Comparison of ENCODE assay signal across 15 cellular contexts in genomic region chr17:57597101-57597500, GRCh38.
DNase-seq lines count a peak whose midpoint lies in the region; ATAC-seq and TF ChIP-seq lines count a peak whose summit lies in the region.
"Had no signal": no experiment of that assay in that cellular context is flagged by ENCODE, and none has a peak within 500 bp of the region (broad histone marks: within the 10 kb centered on the region; RNA-seq: fewer than 3 reads in every experiment).

No MANE protein-coding gene starts in this region.

- H3K9me3 ChIP-seq in mammary epithelial cell (replicated peaks; ENCODE audit: insufficient read depth, low read length) (no peaks in the 10 kb centered on the region), DND-41 (ENCODE audit: insufficient read depth, low read length, severe bottlenecking) (peaks cover 4% of the 10 kb centered on the region), ascending aorta (no peaks in the 10 kb centered on the region), neural progenitor cell (ENCODE audit: low read depth) (no peaks in the 10 kb centered on the region)

- H3K4me2 ChIP-seq in mammary epithelial cell (ENCODE audit: insufficient read depth, low read depth, low read length) (no peak overlapping the region), DND-41 (ENCODE audit: insufficient read depth, low read length) (no peak overlapping the region), neural progenitor cell (no peak overlapping the region)

- CTCF ChIA-PET in MCF 10A (lab: Yijun Ruan, JAX), result interaction anchor here (0.6 to 4.1 kb wide), 30 partner anchors 9 to 1600 kb away, joined by 3 to 26 read pairs (median 4); no protein-coding TSS in a partner anchor
- CTCF ChIA-PET in mammary epithelial cell (lab: Charles Lee; ENCODE audit: low non-redundant PET), result interaction anchor here (0.6 to 1.2 kb wide), 2 partner anchors 75 to 191 kb away, joined by 6 to 10 read pairs; no protein-coding TSS in a partner anchor

- H3K9me3 Mint-ChIP-seq in MCF 10A (ENCODE audit: unreplicated experiment), result no peaks in the 10 kb centered on the region
- peaks cover 18% of the 10 kb centered on the region for H3K9me3 Mint-ChIP-seq in neural progenitor cell
- H3K9me3 Mint-ChIP-seq: type B pancreatic cell had no signal

- H3K27ac Mint-ChIP-seq in MCF 10A (ENCODE audit: low read depth, unreplicated experiment) (peak overlapping the region; percentile 21), neural progenitor cell (peak overlapping the region; percentile 85)

- no peak overlapping the region for H3K4me3 Mint-ChIP-seq in MCF 10A (ENCODE audit: unreplicated experiment)
- no peak overlapping the region for H3K4me3 Mint-ChIP-seq in neural progenitor cell
- H3K4me3 Mint-ChIP-seq: activated CD4-positive, alpha-beta T cell treated with anti-CD3 and anti-CD28 coated beads for 36 hours had no signal

- no peak overlapping the region for H3K27ac ChIP-seq in mammary epithelial cell (ENCODE audit: insufficient read depth, low read depth, low read length)
- peak overlapping the region; percentile 98 for H3K27ac ChIP-seq in DND-41 (ENCODE audit: low read length)
- peak overlapping the region; percentile 40 to 57 for H3K27ac ChIP-seq in ascending aorta
- H3K27ac ChIP-seq in neural progenitor cell, result peak overlapping the region; percentile 72
- H3K27ac ChIP-seq: esophagus muscularis mucosa had no signal

- H2AFZ ChIP-seq in mammary epithelial cell (ENCODE audit: low read depth, low read length) (no peak overlapping the region), DND-41 (ENCODE audit: low read depth, low read length) (no peak overlapping the region), neural progenitor cell (replicated peaks) (no peak overlapping the region)

- dilution Hi-C loops in mammary epithelial cell (cut with HindIII; ENCODE audit: low sequenced_read_pairs), result loop anchor here (5.0 kb wide), 2 partner anchors 35 to 75 kb away; no protein-coding TSS in a partner anchor

- no peaks in the 10 kb centered on the region for H3K36me3 ChIP-seq in mammary epithelial cell (ENCODE audit: insufficient read depth, low read length)
- peaks cover 73% of the 10 kb centered on the region for H3K36me3 ChIP-seq in DND-41 (ENCODE audit: insufficient read depth, low read length)
- no peaks in the 10 kb centered on the region for H3K36me3 ChIP-seq in ascending aorta
- H3K36me3 ChIP-seq in neural progenitor cell, result no peaks in the 10 kb centered on the region

- H4K20me1 ChIP-seq in mammary epithelial cell (ENCODE audit: insufficient read depth, low read length), result no peaks in the 10 kb centered on the region
- H4K20me1 ChIP-seq in DND-41 (ENCODE audit: insufficient read depth, low read length), result no peaks in the 10 kb centered on the region
- peaks cover 39% of the 10 kb centered on the region for H4K20me1 ChIP-seq in neural progenitor cell (ENCODE audit: low read depth)

- TF ChIP-seq CTCF in MCF 10A (IDR thresholded peaks at IDR 0.05; ENCODE audit: unreplicated experiment) (no peak), mammary epithelial cell (conservative IDR thresholded peaks at IDR 0.05 in 1 of 2, IDR thresholded peaks at IDR 0.05 in 1 of 2; ENCODE audit: extremely low read depth in 1 of 2, insufficient read depth in 1 of 2, low read depth in 1 of 2, low read length in 2 of 2) (no peak), DND-41 (IDR thresholded peaks at IDR 0.05; ENCODE audit: borderline replicate concordance, extremely low read depth, low read length, poor library complexity, severe bottlenecking) (no peak), ascending aorta (IDR thresholded peaks at IDR 0.05) (no peak), neural progenitor cell (IDR thresholded peaks at IDR 0.05) (no peak)

- intact Hi-C loops in MCF 10A (cut with micrococcal nuclease), result loop anchor here (5.0 kb wide), 3 partner anchors 145 to 465 kb away; partner anchors contain the start of gene MSI2
- intact Hi-C loops in mammary epithelial cell (cut with micrococcal nuclease), result loop anchor here (1.0 to 5.0 kb wide), 7 partner anchors 75 to 516 kb away; partner anchors contain the start of gene MSI2
- intact Hi-C loops in ascending aorta (cut with DNase I), result loop anchor here (5.0 to 10.0 kb wide), 2 partner anchors 235 to 472 kb away; no protein-coding TSS in a partner anchor

- H3K4me1 ChIP-seq in mammary epithelial cell (ENCODE audit: insufficient read depth, low read length), result peaks cover 2% of the 10 kb centered on the region
- peaks cover 100% of the 10 kb centered on the region for H3K4me1 ChIP-seq in DND-41 (ENCODE audit: insufficient read depth, low read length)
- peaks cover 0 to 14% of the 10 kb centered on the region in 2 donors for H3K4me1 ChIP-seq in ascending aorta
- peaks cover 50% of the 10 kb centered on the region for H3K4me1 ChIP-seq in neural progenitor cell

- peaks cover 17% of the 10 kb centered on the region for H3K36me3 Mint-ChIP-seq in MCF 10A (ENCODE audit: insufficient read depth, unreplicated experiment)
- peaks cover 41% of the 10 kb centered on the region for H3K36me3 Mint-ChIP-seq in neural progenitor cell

- H3K4me1 Mint-ChIP-seq in MCF 10A (ENCODE audit: insufficient read depth, unreplicated experiment) (peaks cover 8% of the 10 kb centered on the region), neural progenitor cell (peaks cover 50% of the 10 kb centered on the region)

- peaks cover 51% of the 10 kb centered on the region for H3F3A ChIP-seq in neural progenitor cell (ENCODE audit: low read depth)

- BruUV-seq in MCF 10A (replicated peaks; lab: Mats Ljungman, UMichigan) (no TSS peak), mammary epithelial cell (replicated peaks; lab: Mats Ljungman, UMichigan) (no TSS peak)

- H3K27me3 ChIP-seq in mammary epithelial cell (ENCODE audit: insufficient read depth, low read length), result no peaks in the 10 kb centered on the region
- no peaks in the 10 kb centered on the region for H3K27me3 ChIP-seq in DND-41 (ENCODE audit: insufficient read depth, low read length, poor library complexity)
- no peaks in the 10 kb centered on the region for H3K27me3 ChIP-seq in ascending aorta
- no peaks in the 10 kb centered on the region for H3K27me3 ChIP-seq in neural progenitor cell
- H3K27me3 ChIP-seq: dorsolateral prefrontal cortex, esophagus muscularis mucosa had no signal

- in situ Hi-C loops in mammary epithelial cell (cut with MboI; ENCODE audit: low sequenced_read_pairs in 2 of 2), result loop anchor here in 1 of 2 donors (25.0 kb wide), 2 partner anchors 140 to 215 kb away; partner anchors contain the start of gene CCDC182

- no peaks in the 10 kb centered on the region for H3K27me3 Mint-ChIP-seq in MCF 10A (ENCODE audit: insufficient read depth, unreplicated experiment)
- peaks cover 6% of the 10 kb centered on the region for H3K27me3 Mint-ChIP-seq in neural progenitor cell (ENCODE audit: insufficient read depth, low read depth)
- H3K27me3 Mint-ChIP-seq: activated CD4-positive, alpha-beta T cell treated with anti-CD3 and anti-CD28 coated beads for 36 hours; type B pancreatic cell had no signal

- DNase-seq in MCF 10A (ENCODE audit: unreplicated experiment), result no peak
- no peak for DNase-seq in mammary epithelial cell
- DNase-seq in DND-41, result no peak
- no peak for DNase-seq in ascending aorta (ENCODE audit: low spot score in 2 of 2)
- DNase-seq in neural progenitor cell (ENCODE audit: low spot score), result no peak
- DNase-seq in D341Med (ENCODE audit: low spot score), result no peak
- no peak for DNase-seq in GM03348 (ENCODE audit: low spot score)
- DNase-seq: activated naive CD4-positive, alpha-beta T cell; NCI-H1417 treated with DMSO at 0.1 percent for 48 hours; SHP77 treated with DMSO at 0.1 percent for 48 hours had no signal

- ATAC-seq in DND-41 (ENCODE audit: insufficient read depth, low read depth) (no peak), GM18520 (IDR thresholded peaks at IDR 0.05; ENCODE audit: unreplicated experiment) (no peak)
- ATAC-seq: activated CD4-positive, alpha-beta T cell treated with anti-CD3 and anti-CD28 coated beads for 36 hours had no signal

- H3K79me2 ChIP-seq in mammary epithelial cell (ENCODE audit: insufficient read depth, low read length), result no peaks in the 10 kb centered on the region
- H3K79me2 ChIP-seq in DND-41 (ENCODE audit: insufficient read depth, low read length), result peaks cover 71% of the 10 kb centered on the region
- peaks cover 14% of the 10 kb centered on the region for H3K79me2 ChIP-seq in neural progenitor cell (ENCODE audit: low read depth)

- POLR2A ChIA-PET in MCF 10A (lab: Yijun Ruan, JAX), result no interaction called here

- H3K9ac ChIP-seq in mammary epithelial cell (ENCODE audit: insufficient read depth, low read length) (no peak overlapping the region), DND-41 (ENCODE audit: low read depth, low read length) (peak overlapping the region; percentile 29), neural progenitor cell (no peak overlapping the region)

- no peak overlapping the region for H3K4me3 ChIP-seq in mammary epithelial cell (replicated peaks in 1 of 3; ENCODE audit: insufficient read depth in 1 of 3, low read depth in 2 of 3, low read length in 3 of 3)
- no peak overlapping the region for H3K4me3 ChIP-seq in DND-41 (ENCODE audit: low read depth in 1 of 2, low read length in 2 of 2)
- H3K4me3 ChIP-seq in ascending aorta, result no peak overlapping the region
- no peak overlapping the region for H3K4me3 ChIP-seq in neural progenitor cell
- H3K4me3 ChIP-seq: dorsolateral prefrontal cortex, esophagus muscularis mucosa had no signal

- 82% methylated on average over 4 of the region's 5 CpGs for WGBS in mammary epithelial cell (ENCODE audit: low coverage, missing lambda C conversion rate)
